In the genomic region with DNA sequence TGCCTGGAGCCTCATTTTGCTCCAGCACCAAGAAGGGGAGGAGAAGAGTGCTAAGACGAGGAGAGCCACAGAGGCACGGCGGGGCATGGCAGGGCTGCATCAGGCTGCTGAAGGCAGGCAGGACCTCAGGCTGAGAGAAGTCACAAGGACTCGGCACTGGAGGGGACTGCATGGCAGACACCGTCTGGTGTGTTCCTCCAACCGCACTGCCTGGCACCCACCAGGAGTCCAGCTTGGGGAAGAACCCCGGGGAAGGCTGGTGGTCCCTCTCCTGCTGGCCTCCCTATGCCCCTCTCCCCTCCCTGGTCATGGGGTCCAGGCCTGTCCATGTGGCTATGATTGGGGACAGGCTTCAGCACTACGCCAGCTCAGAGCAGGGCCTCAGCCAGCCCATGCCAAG, we compare ENCODE assay signal across 20 cellular contexts.
"Had no signal": no experiment of that assay in that cellular context is flagged by ENCODE, and none has a peak within 500 bp of the region (broad histone marks: within the 10 kb centered on the region; RNA-seq: fewer than 3 reads in every experiment).

No MANE protein-coding gene starts in this region.

- H2AFZ ChIP-seq: hepatocyte had no signal

- H3K27ac ChIP-seq: gastroesophageal sphincter, hepatocyte, ovary, thoracic aorta, vagina had no signal

- DNase-seq: activated CD4-positive, alpha-beta T cell treated with anti-CD3 and anti-CD28 coated beads, Interleukin-2, amount 50 U/mL, for 1 hour; activated CD8-positive, alpha-beta T cell treated with anti-CD3 and anti-CD28 coated beads for 36 hours; activated naive CD4-positive, alpha-beta T cell; activated T-cell treated with anti-CD3 and anti-CD28 coated beads for 4 hours; activated T-cell treated with anti-CD3 and anti-CD28 coated beads, Interleukin-2, amount 50 U/mL, for 72 hours; anterior cingulate cortex; effector CD8-positive, alpha-beta T cell; left cardiac atrium; left ventricle myocardium superior; mammary epithelial cell; ovary; small intestine; stimulated activated CD4-positive, alpha-beta T cell treated with anti-CD3 and anti-CD28 coated beads, Interleukin-4, amount 100 ng/mL, for 24 hours; T-helper 2 cell had no signal

- H3K27me3 ChIP-seq: gastroesophageal sphincter, hepatocyte, ovary, vagina had no signal

- H3K9me3 ChIP-seq: gastroesophageal sphincter, ovary, thoracic aorta, vagina had no signal

- H3K4me3 ChIP-seq: gastroesophageal sphincter, hepatocyte, ovary, thoracic aorta, vagina had no signal

- H3K36me3 ChIP-seq: gastroesophageal sphincter, ovary, thoracic aorta, vagina had no signal

- H3K4me2 ChIP-seq: hepatocyte had no signal

- FAIRE-seq: colon, keratinocyte, small intestine had no signal
